20 cellular contexts compared by ENCODE assay signal in the genomic region with DNA sequence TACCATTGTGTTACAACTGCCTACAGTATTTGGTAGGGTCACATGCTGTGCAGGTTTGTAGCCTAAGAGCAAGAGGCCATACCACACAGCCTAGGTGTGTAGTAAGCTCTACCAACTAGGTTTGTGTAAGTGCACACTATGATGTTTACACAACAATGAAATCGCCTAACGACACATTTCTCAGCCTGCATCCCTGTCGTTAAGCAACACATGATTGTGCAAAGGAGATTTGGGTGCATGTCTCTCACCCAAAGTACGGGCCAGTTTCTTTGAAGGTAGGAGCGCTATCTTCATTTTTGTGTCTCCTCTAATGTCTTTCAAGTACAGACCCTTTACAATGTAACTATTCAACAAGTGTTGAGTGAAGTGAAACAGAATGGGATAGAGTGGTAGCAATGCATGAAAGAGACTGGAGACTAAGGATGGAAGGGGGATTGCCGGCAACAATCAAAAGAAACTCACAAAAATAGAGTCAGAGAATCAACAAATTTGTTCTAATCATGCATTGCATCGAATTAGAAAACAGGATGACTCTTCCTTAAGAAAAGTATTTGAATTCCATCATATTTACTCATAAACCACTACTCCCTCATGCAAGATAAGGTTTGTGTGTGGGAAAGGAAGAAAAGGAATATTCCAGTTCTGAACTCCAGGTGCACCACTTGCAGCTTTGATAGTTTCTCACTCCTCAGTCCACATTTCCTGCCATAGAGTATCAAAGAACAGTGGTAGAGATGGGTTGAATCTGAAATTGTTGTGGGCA.
DNase-seq lines count a peak whose midpoint lies in the region; ATAC-seq, FAIRE-seq and TF ChIP-seq lines count a peak whose summit lies in the region.
"Had no signal": no experiment of that assay in that cellular context is flagged by ENCODE, and none has a peak within 500 bp of the region (broad histone marks: within the 10 kb centered on the region; RNA-seq: fewer than 3 reads in every experiment).

No MANE protein-coding gene starts in this region.

- no peaks in the 10 kb centered on the region for H3K4me1 Mint-ChIP-seq in activated T-cell treated with anti-CD3 and anti-CD28 coated beads, Interleukin-2, amount 50 U/mL, for 72 hours (ENCODE audit: low read depth)
- H3K4me1 Mint-ChIP-seq: activated naive CD8-positive, alpha-beta T cell treated with anti-CD3 and anti-CD28 coated beads, Interleukin-2, amount 10 ng/mL, durations not matched to agents 7 days and 5 days; stimulated activated memory B cell treated with anti-CD40 and anti-IgM and Interleukin-4, amounts not matched to agents 10 μg/mL and 1 μg/mL and 100 μg/mL, for 72 hours had no signal

- H4K20me1 ChIP-seq in IMR-90 (ENCODE audit: insufficient read depth, low read length) (no peaks in the 10 kb centered on the region), MM.1S (ENCODE audit: insufficient read depth, low read length) (no peaks in the 10 kb centered on the region)

- H4K91ac ChIP-seq in IMR-90 (ENCODE audit: insufficient read depth, low read depth, low read length): peak overlapping the region; percentile 88

- H3K9me3 Mint-ChIP-seq in activated T-cell treated with anti-CD3 and anti-CD28 coated beads, Interleukin-2, amount 50 U/mL, for 72 hours: no peaks in the 10 kb centered on the region
- H3K9me3 Mint-ChIP-seq: activated naive CD8-positive, alpha-beta T cell treated with anti-CD3 and anti-CD28 coated beads, Interleukin-2, amount 10 ng/mL, durations not matched to agents 7 days and 5 days; dendritic cell treated with granulocyte-macrophage colony-stimulating factor and Interleukin-4, amounts not matched to agents 40 ng/mL and 50 ng/mL, for 4 days; H9; stimulated activated memory B cell treated with anti-CD40 and anti-IgM and Interleukin-4, amounts not matched to agents 10 μg/mL and 1 μg/mL and 100 μg/mL, for 72 hours had no signal

- H3K18ac ChIP-seq in IMR-90 (ENCODE audit: low read depth, low read length): peak overlapping the region; percentile 96

- peaks cover 19% of the 10 kb centered on the region for H3K4me1 ChIP-seq in IMR-90 (ENCODE audit: control insufficient read depth, insufficient read depth, low read length)
- H3K4me1 ChIP-seq in left lung: peaks cover 0 to 3% of the 10 kb centered on the region in 2 donors
- H3K4me1 ChIP-seq in MM.1S (ENCODE audit: low read length): no peaks in the 10 kb centered on the region
- H3K4me1 ChIP-seq in vagina: peaks cover 30% of the 10 kb centered on the region

- WGBS in IMR-90 (ENCODE audit: extremely low coverage in 2 of 2, insufficient read length in 1 of 2), 2 experiments: 89% methylated on average over 3 of the region's 7 CpGs; no CpG with 5 or more reads in 1 of the 2 experiments

- H3K4ac ChIP-seq in IMR-90 (ENCODE audit: low read depth, low read length): peak overlapping the region; percentile 89

- TF ChIP-seq CTCF in AG09309 (IDR thresholded peaks at IDR 0.05; ENCODE audit: control insufficient read depth, insufficient read depth, low read depth, low read length, missing control alignments): peak; percentile 9
- no peak for TF ChIP-seq CTCF in IMR-90 (conservative IDR thresholded peaks at IDR 0.05; ENCODE audit: low read depth, low read length)
- TF ChIP-seq CTCF in bronchial epithelial cell (IDR thresholded peaks at IDR 0.05; ENCODE audit: insufficient read depth, low read length, severe bottlenecking): no peak
- no peak for TF ChIP-seq CTCF in left lung (IDR thresholded peaks at IDR 0.05)
- no peak for TF ChIP-seq CTCF in MM.1S (IDR thresholded peaks at IDR 0.05; ENCODE audit: low read length)
- no peak for TF ChIP-seq CTCF in vagina (IDR thresholded peaks at IDR 0.05)

- ATAC-seq in IMR-90 (ENCODE audit: low read depth) (peak; percentile 73), left lung (peak; percentile 42), GM21717 (IDR thresholded peaks at IDR 0.05; ENCODE audit: unreplicated experiment) (no peak)
- ATAC-seq in activated T-cell treated with anti-CD3 and anti-CD28 coated beads, Interleukin-2, amount 50 U/mL, for 72 hours (replicated peaks in 1 of 2): no peak
- ATAC-seq: stimulated activated memory B cell treated with anti-CD40 and anti-IgM and Interleukin-4, amounts not matched to agents 10 μg/mL and 1 μg/mL and 100 μg/mL, for 72 hours had no signal

- peak overlapping the region; percentile 38; the same call in 1 of the 2 replicates for H3K56ac ChIP-seq in IMR-90 (ENCODE audit: extremely low read depth, insufficient read depth, low read length)

- CTCF ChIA-PET in IMR-90 (lab: Yijun Ruan, JAX): interaction anchor here (0.6 kb wide), 1 partner anchor 198 kb away, joined by 7 read pairs; no protein-coding TSS in a partner anchor

- no peak overlapping the region for H2AFZ ChIP-seq in IMR-90 (replicated peaks; ENCODE audit: low read length, poor library complexity)
- H2AFZ ChIP-seq in MM.1S (ENCODE audit: low read length): no peak overlapping the region

- H3K36me3 ChIP-seq in IMR-90 (ENCODE audit: control insufficient read depth, insufficient read depth, low read length): no peaks in the 10 kb centered on the region
- no peaks in the 10 kb centered on the region for H3K36me3 ChIP-seq in bronchial epithelial cell (ENCODE audit: control insufficient read depth, insufficient read depth, low read length)
- H3K36me3 ChIP-seq in left lung: no peaks in the 10 kb centered on the region
- H3K36me3 ChIP-seq in MM.1S (replicated peaks; ENCODE audit: insufficient read depth, low read length): no peaks in the 10 kb centered on the region
- H3K36me3 ChIP-seq in vagina: no peaks in the 10 kb centered on the region

- H3K14ac ChIP-seq in IMR-90 (replicated peaks; ENCODE audit: low read depth, low read length): peak overlapping the region; percentile 87

- BruUV-seq in IMR-90 (replicated peaks; lab: Mats Ljungman, UMichigan): no TSS peak

- H2AK9ac ChIP-seq in IMR-90 (replicated peaks; ENCODE audit: low read depth, low read length, poor library complexity): peak overlapping the region; percentile 68

- no peak for FAIRE-seq in bronchial epithelial cell (lab: Jason Lieb, UNC)
- FAIRE-seq: kidney had no signal

- peak overlapping the region; percentile 72 for H3K27ac ChIP-seq in IMR-90 (ENCODE audit: insufficient read depth, low read length)
- peak overlapping the region in 1 of 2 donors; percentile 33 for H3K27ac ChIP-seq in left lung
- H3K27ac ChIP-seq in MM.1S (ENCODE audit: low read length): no peak overlapping the region
- no peak overlapping the region for H3K27ac ChIP-seq in vagina

- no peak overlapping the region for H3K9ac ChIP-seq in IMR-90 (ENCODE audit: low read depth, low read length)
- H3K9ac ChIP-seq in MM.1S (ENCODE audit: low read length): no peak overlapping the region

- peaks cover 24% of the 10 kb centered on the region for H3K9me1 ChIP-seq in IMR-90 (ENCODE audit: insufficient read depth, low read length)

- no peak overlapping the region for H3K27ac Mint-ChIP-seq in activated T-cell treated with anti-CD3 and anti-CD28 coated beads, Interleukin-2, amount 50 U/mL, for 72 hours
- H3K27ac Mint-ChIP-seq: activated naive CD8-positive, alpha-beta T cell treated with anti-CD3 and anti-CD28 coated beads, Interleukin-2, amount 10 ng/mL, durations not matched to agents 7 days and 5 days; dendritic cell treated with granulocyte-macrophage colony-stimulating factor and Interleukin-4, amounts not matched to agents 40 ng/mL and 50 ng/mL, for 4 days; H9; stimulated activated memory B cell treated with anti-CD40 and anti-IgM and Interleukin-4, amounts not matched to agents 10 μg/mL and 1 μg/mL and 100 μg/mL, for 72 hours had no signal

- H3K4me3 ChIP-seq in AG09309 (ENCODE audit: control insufficient read depth, low read depth, low read length) (no peak overlapping the region), IMR-90 (ENCODE audit: insufficient read depth, low read depth, low read length) (no peak overlapping the region), bronchial epithelial cell (ENCODE audit: low read depth, low read length) (no peak overlapping the region), left lung (no peak overlapping the region), MM.1S (ENCODE audit: low read length) (no peak overlapping the region), vagina (no peak overlapping the region)

- peak overlapping the region; percentile 97 for H4K5ac ChIP-seq in IMR-90 (ENCODE audit: low read depth, low read length)

- intact Hi-C loops in IMR-90 (cut with micrococcal nuclease): loop anchor here (2.0 to 5.0 kb wide), 2 partner anchors 61 to 162 kb away; partner anchors contain the start of gene TNFRSF19
- intact Hi-C loops in left lung (cut with DNase I): no loop called here
- intact Hi-C loops in vagina (cut with DNase I): no loop called here

- H3F3A ChIP-seq in MM.1S (ENCODE audit: insufficient read depth, low read length): no peaks in the 10 kb centered on the region

- H3K79me1 ChIP-seq in IMR-90 (ENCODE audit: low read depth in 1 of 2, low read length in 2 of 2): 0 out of 4 replicates have a peak, but pooled peaks cover 0 to 8% of the 10 kb centered on the region in 2 experiments

- DNase-seq in AG09309 (ENCODE audit: low read depth) (peak; percentile 53), IMR-90 (peak; percentile 94), bronchial epithelial cell (ENCODE audit: low read depth) (peak; percentile 79), left lung (no peak), MM.1S (no peak), vagina (ENCODE audit: extremely low spot score in 2 of 2) (no peak)
- DNase-seq in activated T-cell treated with anti-CD3 and anti-CD28 coated beads, Interleukin-2, amount 50 U/mL, for 72 hours: no peak
- DNase-seq: activated CD4-positive, CD25-positive, alpha-beta regulatory T cell; activated naive CD8-positive, alpha-beta T cell treated with anti-CD3 and anti-CD28 coated beads, Interleukin-2, amount 10 ng/mL, durations not matched to agents 7 days and 5 days; activated T-cell treated with anti-CD3 and anti-CD28 coated beads for 4 hours; C1 segment of cervical spinal cord; H9; Kasumi-1; kidney; NCI-H2029 treated with DMSO at 0.1 percent for 48 hours; NK-92 treated with Interleukin-12 subunit alpha and Interleukin-12 subunit beta, amount 100 ng/mL, for 24 hours; stimulated activated CD4-positive, alpha-beta T cell treated with anti-CD3 and anti-CD28 coated beads, Interleukin-4, amount 100 ng/mL, for 4 hours had no signal

- H3K79me2 ChIP-seq in MM.1S (ENCODE audit: low read length): no peaks in the 10 kb centered on the region

- no peaks in the 10 kb centered on the region for H3K9me2 ChIP-seq in MM.1S (replicated peaks; ENCODE audit: insufficient read depth, low read length)

- dilution Hi-C loops in IMR-90 (cut with HindIII; ENCODE audit: low sequenced_read_pairs, unreplicated experiment): no loop called here

- POLR2A ChIA-PET in IMR-90 (lab: Charles Lee; ENCODE audit: unreplicated experiment): no interaction called here

- TF ChIP-seq POLR2A in IMR-90 (IDR thresholded peaks at IDR 0.05; ENCODE audit: low read depth, low read length) (no peak), vagina (IDR thresholded peaks at IDR 0.05) (no peak)

- peaks cover 30% of the 10 kb centered on the region for H3K27me3 Mint-ChIP-seq in activated T-cell treated with anti-CD3 and anti-CD28 coated beads, Interleukin-2, amount 50 U/mL, for 72 hours (ENCODE audit: low read depth)

- H2BK15ac ChIP-seq in IMR-90 (ENCODE audit: low read depth, low read length): peak overlapping the region; percentile 86; the same call in 2 of the 3 replicates

- peak overlapping the region; percentile 98 for H2AK5ac ChIP-seq in IMR-90 (ENCODE audit: low read depth, low read length)

- H3K36me3 Mint-ChIP-seq in activated T-cell treated with anti-CD3 and anti-CD28 coated beads, Interleukin-2, amount 50 U/mL, for 72 hours (ENCODE audit: insufficient read depth in 2 of 2): no peaks in the 10 kb centered on the region
- H3K36me3 Mint-ChIP-seq: activated naive CD8-positive, alpha-beta T cell treated with anti-CD3 and anti-CD28 coated beads, Interleukin-2, amount 10 ng/mL, durations not matched to agents 7 days and 5 days; stimulated activated memory B cell treated with anti-CD40 and anti-IgM and Interleukin-4, amounts not matched to agents 10 μg/mL and 1 μg/mL and 100 μg/mL, for 72 hours had no signal

- peak overlapping the region; percentile 98 for H2BK20ac ChIP-seq in IMR-90 (ENCODE audit: low read depth, low read length)

- H3K4me3 Mint-ChIP-seq in activated T-cell treated with anti-CD3 and anti-CD28 coated beads, Interleukin-2, amount 50 U/mL, for 72 hours: no peak overlapping the region
- H3K4me3 Mint-ChIP-seq: activated naive CD8-positive, alpha-beta T cell treated with anti-CD3 and anti-CD28 coated beads, Interleukin-2, amount 10 ng/mL, durations not matched to agents 7 days and 5 days; dendritic cell treated with granulocyte-macrophage colony-stimulating factor and Interleukin-4, amounts not matched to agents 40 ng/mL and 50 ng/mL, for 4 days; H9; stimulated activated memory B cell treated with anti-CD40 and anti-IgM and Interleukin-4, amounts not matched to agents 10 μg/mL and 1 μg/mL and 100 μg/mL, for 72 hours had no signal

- H3K9me3 ChIP-seq in IMR-90 (ENCODE audit: control insufficient read depth, insufficient read depth, low read length): no peaks in the 10 kb centered on the region
- H3K9me3 ChIP-seq in left lung: no peaks in the 10 kb centered on the region
- no peaks in the 10 kb centered on the region for H3K9me3 ChIP-seq in MM.1S (replicated peaks; ENCODE audit: insufficient read depth, low read length)
- H3K9me3 ChIP-seq in vagina: no peaks in the 10 kb centered on the region

- peak overlapping the region; percentile 94 for H2BK5ac ChIP-seq in IMR-90 (ENCODE audit: low read depth, low read length, poor library complexity, severe bottlenecking)

- TF ChIP-seq RAD21 in IMR-90 (IDR thresholded peaks at IDR 0.05; ENCODE audit: low read length): 0 out of 2 replicates have a peak, but pooled peaks have one; percentile 5

- H3K4me2 ChIP-seq in IMR-90 (ENCODE audit: low read depth, low read length): peak overlapping the region; percentile 62; the same call in 1 of the 2 replicates
- H3K4me2 ChIP-seq in MM.1S (ENCODE audit: low read depth, low read length): no peak overlapping the region

- peak overlapping the region; percentile 61 to 87; a peak in 3 of 4 replicates for H4K8ac ChIP-seq in IMR-90 (ENCODE audit: low read depth in 2 of 2, low read length in 2 of 2)

- in situ Hi-C loops in IMR-90 (cut with MboI; ENCODE audit: low sequenced_read_pairs): no loop called here

- peak overlapping the region; percentile 96 for H2BK120ac ChIP-seq in IMR-90 (ENCODE audit: low read depth, low read length)

- H3K23ac ChIP-seq in IMR-90 (ENCODE audit: low read depth, low read length): peak overlapping the region; percentile 75

- H3K27me3 ChIP-seq in IMR-90 (ENCODE audit: control insufficient read depth, insufficient read depth, low read length) (no peaks in the 10 kb centered on the region), bronchial epithelial cell (ENCODE audit: control insufficient read depth, insufficient read depth, low read length) (no peaks in the 10 kb centered on the region), left lung (no peaks in the 10 kb centered on the region), MM.1S (replicated peaks; ENCODE audit: insufficient read depth, low read length) (no peaks in the 10 kb centered on the region), vagina (no peaks in the 10 kb centered on the region)

Comparison
In these comparisons a context has a peak if more than half of its experiments do, and no peak if none do; other contexts are left out.
1. DNase-seq: peak in AG09309 (single experiment), IMR-90 (single experiment) and bronchial epithelial cell (single experiment); none in left lung (0 of 2), MM.1S (single experiment), activated T-cell treated with anti-CD3 and anti-CD28 coated beads, Interleukin-2, amount 50 U/mL, for 72 hours (0 of 2) and vagina (0 of 2).
2. ATAC-seq: peak in IMR-90 (single experiment) and left lung (single experiment); none in GM21717 (single experiment) and activated T-cell treated with anti-CD3 and anti-CD28 coated beads, Interleukin-2, amount 50 U/mL, for 72 hours (0 of 2).